ENCODE assay signal across 8 cellular contexts in genomic region chr14:105491366-105492006, GRCh38. TPM values are rescaled to one million over a fixed set of nuclear protein-coding genes. Genes with fewer than 3 reads are reported as not detected.
DNase-seq lines count a peak whose midpoint lies in the region; ATAC-seq and TF ChIP-seq lines count a peak whose summit lies in the region.

No MANE protein-coding gene starts in this region.

- H3K9me3 Mint-ChIP-seq in neural crest cell: no peaks in the 10 kb centered on the region

- peak overlapping the region; percentile 76 for H2AFZ ChIP-seq in DND-41 (ENCODE audit: low read depth, low read length)

- DNase-seq in DND-41 (peak; percentile 87), OCI-M1 (lab: John Stamatoyannopoulos, UW) (peak; percentile 84), fibroblast of mammary gland (ENCODE audit: low read depth) (peak; percentile 68), neural crest cell (ENCODE audit: low read depth, low spot score) (peak; percentile 86), suprapubic skin (ENCODE audit: low spot score in 2 of 2) (peak in 1 of 2 donors; percentile 95), GM19240 (ENCODE audit: insufficient read length, low spot score) (no peak)
- DNase-seq in activated T-cell treated with anti-CD3 and anti-CD28 coated beads, Interleukin-2, amount 50 U/mL, for 48 hours: peak; percentile 97

- peaks cover 42% of the 10 kb centered on the region for H4K20me1 ChIP-seq in DND-41 (ENCODE audit: insufficient read depth, low read length)

- TF ChIP-seq CTCF in DND-41 (IDR thresholded peaks at IDR 0.05; ENCODE audit: borderline replicate concordance, extremely low read depth, low read length, poor library complexity, severe bottlenecking) (no peak), fibroblast of mammary gland (conservative IDR thresholded peaks at IDR 0.05; ENCODE audit: control insufficient read depth, insufficient read depth, low read depth, low read length) (no peak), neural crest cell (conservative IDR thresholded peaks at IDR 0.05) (no peak), suprapubic skin (IDR thresholded peaks at IDR 0.05) (no peak)

- H3K4me3 ChIP-seq in DND-41 (ENCODE audit: low read depth in 1 of 2, low read length in 2 of 2) (peak overlapping the region; percentile 66 to 77; a peak in 3 of 4 replicates), fibroblast of mammary gland (ENCODE audit: control insufficient read depth, low read depth, low read length) (peak overlapping the region; percentile 61), suprapubic skin (peak overlapping the region; percentile 82)

- H3K36me3 Mint-ChIP-seq in neural crest cell (ENCODE audit: low read depth): no peaks in the 10 kb centered on the region

- peak overlapping the region; percentile 94 for H3K4me3 Mint-ChIP-seq in neural crest cell

- H3K4me2 ChIP-seq in DND-41 (ENCODE audit: insufficient read depth, low read length): peak overlapping the region; percentile 67

- H3K27ac ChIP-seq in DND-41 (ENCODE audit: low read length) (peak overlapping the region; percentile 83), suprapubic skin (peak overlapping the region; percentile 90)

- H3K9ac ChIP-seq in DND-41 (ENCODE audit: low read depth, low read length): peak overlapping the region; percentile 94

- peaks cover 28% of the 10 kb centered on the region for H3K27me3 Mint-ChIP-seq in neural crest cell (ENCODE audit: low read depth)

- peaks cover 10% of the 10 kb centered on the region for H3K4me1 Mint-ChIP-seq in neural crest cell

- H3K27ac Mint-ChIP-seq in neural crest cell (ENCODE audit: unreplicated experiment): peak overlapping the region; percentile 67

- peak in 1 of 2 donors; percentile 1 for TF ChIP-seq POLR2A in suprapubic skin (IDR thresholded peaks at IDR 0.05)

- H3K36me3 ChIP-seq in DND-41 (ENCODE audit: insufficient read depth, low read length) (peaks cover 27% of the 10 kb centered on the region), suprapubic skin (peaks cover 5% of the 10 kb centered on the region)

- TF ChIP-seq EP300 in suprapubic skin (IDR thresholded peaks at IDR 0.05): no peak

- H3K4me1 ChIP-seq in DND-41 (ENCODE audit: insufficient read depth, low read length): peaks cover 45% of the 10 kb centered on the region
- H3K4me1 ChIP-seq in suprapubic skin: peaks cover 68% of the 10 kb centered on the region

- peak; percentile 8 for ATAC-seq in DND-41 (ENCODE audit: insufficient read depth, low read depth)
- peak; percentile 0 for ATAC-seq in HG03342 (IDR thresholded peaks at IDR 0.05; ENCODE audit: unreplicated experiment)

- H3K27me3 ChIP-seq in DND-41 (ENCODE audit: insufficient read depth, low read length, poor library complexity) (no peaks in the 10 kb centered on the region), suprapubic skin (no peaks in the 10 kb centered on the region)

- 0% methylated on average over 2 of the region's 53 CpGs for WGBS in suprapubic skin

- H3K79me2 ChIP-seq in DND-41 (ENCODE audit: insufficient read depth, low read length): peaks cover 13% of the 10 kb centered on the region

- no peaks in the 10 kb centered on the region for H3K9me3 ChIP-seq in DND-41 (ENCODE audit: insufficient read depth, low read length, severe bottlenecking)
- no peaks in the 10 kb centered on the region for H3K9me3 ChIP-seq in suprapubic skin

RNA-seq across cellular contexts. Expression of gene TEDC1, which starts 0.4 kb away (rescaled TPM):
- total RNA-seq in neural crest cell: 39.6 and 44.9 TPM in 2 replicates
- 10 to 100 TPM; 11.4 to 41.0 (median 14.0) TPM for total RNA-seq in suprapubic skin

RNA-seq across cellular contexts. Expression of gene CRIP1, which starts 4.8 kb away (rescaled TPM):
- 3.2 and 4.8 TPM in 2 replicates for total RNA-seq in neural crest cell
- 100 to 1,000 TPM in 1 of 4 donors, 10 to 100 TPM in 3; 28.6 to 140 (median 76.2) TPM for total RNA-seq in suprapubic skin

RNA-seq across cellular contexts. Expression of gene CRIP2, which starts 16.9 kb away (rescaled TPM):
- 38.3 and 39.3 TPM in 2 replicates for total RNA-seq in neural crest cell
- total RNA-seq in suprapubic skin: 100 to 1,000 TPM in 2 of 4 donors, 10 to 100 TPM in 2; 70.7 to 140 (median 104) TPM

RNA-seq across cellular contexts. Expression of gene TMEM121, which starts 34.9 kb away (rescaled TPM):
- 12.3 and 13.9 TPM in 2 replicates for total RNA-seq in neural crest cell
- total RNA-seq in suprapubic skin: 1 to 10 TPM; 1.7 to 4.2 (median 2.7) TPM
